Comparison of ENCODE assay signal across 19 cellular contexts in the genomic region with DNA sequence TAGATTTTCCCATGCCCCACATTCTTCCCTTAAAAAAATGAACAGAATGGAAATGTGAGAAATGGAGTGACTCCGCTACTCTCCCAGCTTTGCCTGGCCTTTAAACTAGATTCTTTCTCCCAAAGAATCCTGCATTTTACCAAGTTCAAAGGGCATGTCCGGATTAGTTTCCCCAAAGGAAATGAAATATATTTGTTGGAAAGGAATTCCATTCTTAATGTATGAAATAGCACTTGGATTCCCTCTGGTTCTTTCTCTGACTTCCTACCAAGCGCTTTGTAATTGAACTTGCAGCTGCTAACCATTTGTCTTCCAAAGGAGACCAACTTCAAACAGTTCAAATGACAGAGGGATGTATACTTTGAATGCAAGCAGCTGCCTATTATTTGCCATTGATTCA. TPM values are rescaled to one million over a fixed set of nuclear protein-coding genes. Genes with fewer than 3 reads are reported as not detected.
A peak's percentile ranks its signal among the peaks of the same experiment; 100 is the strongest.
DNase-seq lines count a peak whose midpoint lies in the region; ATAC-seq, FAIRE-seq and TF ChIP-seq lines count a peak whose summit lies in the region.
"Had no signal": no experiment of that assay in that cellular context is flagged by ENCODE, and none has a peak within 500 bp of the region (broad histone marks: within the 10 kb centered on the region; RNA-seq: fewer than 3 reads in every experiment).

No MANE protein-coding gene starts in this region.

- no peak overlapping the region for H4K5ac ChIP-seq in IMR-90 (ENCODE audit: low read depth, low read length)

- H3K9ac ChIP-seq in IMR-90 (ENCODE audit: low read depth, low read length) (no peak overlapping the region), GM12878 (ENCODE audit: control insufficient read depth, insufficient read depth, low read length) (no peak overlapping the region)
- H3K9ac ChIP-seq: parathyroid adenoma had no signal

- no peak overlapping the region for H3K14ac ChIP-seq in IMR-90 (replicated peaks; ENCODE audit: low read depth, low read length)

- dilution Hi-C loops in IMR-90 (cut with HindIII; ENCODE audit: low sequenced_read_pairs, unreplicated experiment), result loop anchor here (25.0 kb wide), 1 partner anchor 93 kb away; no protein-coding TSS in a partner anchor

- no CpG with 5 or more reads among the region's 3 CpGs for WGBS in IMR-90 (ENCODE audit: extremely low coverage in 2 of 2, insufficient read length in 1 of 2), 2 experiments
- 94% methylated on average over 3 of the region's 3 CpGs for WGBS in GM12878 (ENCODE audit: insufficient coverage, insufficient replicate concordance, low lambda C conversion rate, missing lambda C conversion rate)

- peaks cover 26% of the 10 kb centered on the region for H3K9me1 ChIP-seq in IMR-90 (ENCODE audit: insufficient read depth, low read length)

- H3K27ac ChIP-seq in ACC112 (ENCODE audit: low read depth, low read length) (no peak overlapping the region), IMR-90 (ENCODE audit: insufficient read depth, low read length) (peak overlapping the region; percentile 17; the same call in 1 of the 2 replicates), GM12878 (ENCODE audit: control insufficient read depth, insufficient read depth) (no peak overlapping the region)
- H3K27ac ChIP-seq: esophagus muscularis mucosa, parathyroid adenoma, RWPE1 had no signal

- no peak for TF ChIP-seq EP300 in GM12878 (IDR thresholded peaks at IDR 0.05; ENCODE audit: borderline replicate concordance in 1 of 2, control insufficient read depth in 1 of 2, low read depth in 2 of 2, low read length in 2 of 2)

- SMC1A ChIA-PET in GM12878 (lab: Charles Lee; ENCODE audit: uncharacterized antibody, unreplicated experiment), result interaction anchor here (1.2 to 8.2 kb wide), 8 partner anchors 8 to 484 kb away, joined by 3 to 95 read pairs (median 40); a partner anchor contains a TSS

- in situ Hi-C loops in IMR-90 (cut with MboI; ENCODE audit: low sequenced_read_pairs), result no loop called here
- in situ Hi-C loops in GM12878 (cut with MboI), result no loop called here
- in situ Hi-C loops in KBM-7 (cut with MboI; ENCODE audit: low pct_unique_long_range_greater_than_20kb, low sequenced_read_pairs), result no loop called here

- ATAC-seq in IMR-90 (ENCODE audit: low read depth) (peak; percentile 69), GM12878 (no peak)
- ATAC-seq: T-helper 17 cell had no signal

- no peak overlapping the region for H2BK5ac ChIP-seq in IMR-90 (ENCODE audit: low read depth, low read length, poor library complexity, severe bottlenecking)

- TF ChIP-seq CTCF in IMR-90 (conservative IDR thresholded peaks at IDR 0.05; ENCODE audit: low read depth, low read length) (no peak), GM12878 (IDR thresholded peaks at IDR 0.05 in 2 of 3, conservative IDR thresholded peaks at IDR 0.05 in 1 of 3; ENCODE audit: control insufficient read depth in 2 of 3, extremely low read depth in 1 of 3, insufficient read depth in 1 of 3, low read depth in 3 of 3, low read length in 3 of 3) (no peak)

- H2AK9ac ChIP-seq in IMR-90 (replicated peaks; ENCODE audit: low read depth, low read length, poor library complexity), result no peak overlapping the region

- H2AK5ac ChIP-seq in IMR-90 (ENCODE audit: low read depth, low read length), result no peak overlapping the region

- no peak overlapping the region for H3K4ac ChIP-seq in IMR-90 (ENCODE audit: low read depth, low read length)

- H3K18ac ChIP-seq in IMR-90 (ENCODE audit: low read depth, low read length), result no peak overlapping the region

- H4K91ac ChIP-seq in IMR-90 (ENCODE audit: insufficient read depth, low read depth, low read length), result no peak overlapping the region

- H4K20me1 ChIP-seq in IMR-90 (ENCODE audit: insufficient read depth, low read length) (peaks cover 92% of the 10 kb centered on the region), GM12878 (ENCODE audit: control insufficient read depth, insufficient read depth) (peaks cover 4% of the 10 kb centered on the region)

- H3K27me3 ChIP-seq in ACC112 (ENCODE audit: insufficient read depth, low read length) (no peaks in the 10 kb centered on the region), IMR-90 (ENCODE audit: control insufficient read depth, insufficient read depth, low read length) (no peaks in the 10 kb centered on the region), GM12878 (replicated peaks in 1 of 2; ENCODE audit: control insufficient read depth in 2 of 2, insufficient read depth in 2 of 2, low read length in 1 of 2) (no peaks in the 10 kb centered on the region)
- H3K27me3 ChIP-seq: adrenal gland, esophagus muscularis mucosa had no signal

- no peak overlapping the region for H2BK15ac ChIP-seq in IMR-90 (ENCODE audit: low read depth, low read length)

- H3K9me3 ChIP-seq in IMR-90 (ENCODE audit: control insufficient read depth, insufficient read depth, low read length) (no peaks in the 10 kb centered on the region), GM12878 (replicated peaks; ENCODE audit: control insufficient read depth, insufficient read depth, low read length) (no peaks in the 10 kb centered on the region)
- H3K9me3 ChIP-seq: adrenal gland, esophagus muscularis mucosa had no signal

- H2BK20ac ChIP-seq in IMR-90 (ENCODE audit: low read depth, low read length), result no peak overlapping the region

- FAIRE-seq in GM12878 (lab: Jason Lieb, UNC), result no peak
- FAIRE-seq: colon, D721Med, GM18507 had no signal

- TF ChIP-seq RAD21 in IMR-90 (IDR thresholded peaks at IDR 0.05; ENCODE audit: low read length) (no peak), GM12878 (IDR thresholded peaks at IDR 0.05; ENCODE audit: insufficient read depth, low read depth, low read length) (no peak)

- no peak overlapping the region for H3K56ac ChIP-seq in IMR-90 (ENCODE audit: extremely low read depth, insufficient read depth, low read length)

- peaks cover 39 to 92% of the 10 kb centered on the region in 2 experiments for H3K79me1 ChIP-seq in IMR-90 (ENCODE audit: low read depth in 1 of 2, low read length in 2 of 2)

- H3K36me3 ChIP-seq in ACC112 (ENCODE audit: insufficient read depth, low read length) (no peaks in the 10 kb centered on the region; the same call in 1 of the 2 replicates), IMR-90 (ENCODE audit: control insufficient read depth, insufficient read depth, low read length) (peaks cover 2% of the 10 kb centered on the region; the same call in 1 of the 2 replicates), GM12878 (ENCODE audit: control insufficient read depth in 2 of 2, insufficient read depth in 2 of 2, low read length in 1 of 2) (no peaks in the 10 kb centered on the region)
- H3K36me3 ChIP-seq: adrenal gland, esophagus muscularis mucosa had no signal

- H4K8ac ChIP-seq in IMR-90 (ENCODE audit: low read depth in 2 of 2, low read length in 2 of 2), result no peak overlapping the region

- H3K4me2 ChIP-seq in IMR-90 (ENCODE audit: low read depth, low read length) (no peak overlapping the region), GM12878 (ENCODE audit: control insufficient read depth, insufficient read depth) (peak overlapping the region; percentile 7; the same call in 1 of the 2 replicates)

- H3K79me2 ChIP-seq in ACC112 (ENCODE audit: control insufficient read depth, insufficient read depth, low read length, unreplicated experiment), result peaks cover 99% of the 10 kb centered on the region
- H3K79me2 ChIP-seq in GM12878 (ENCODE audit: control insufficient read depth, insufficient read depth, low read length), result peaks cover 99% of the 10 kb centered on the region

- DNase-seq in IMR-90 (peak; percentile 59), GM12878 (ENCODE audit: low read depth, low spot score) (no peak), lung microvascular endothelial cell (ENCODE audit: low read depth in 2 of 2) (peak; percentile 31 to 87), KBM-7 (no peak), germinal center (ENCODE audit: low spot score) (no peak)
- no peak for DNase-seq in stimulated activated naive CD4-positive, alpha-beta T cell treated with Interleukin-2 at 50 U/mL for 16 hours (lab: John Stamatoyannopoulos, UW)
- DNase-seq in activated T-cell treated with anti-CD3 and anti-CD28 coated beads, Interleukin-2, amount 50 U/mL, for 1 hour, result no peak
- DNase-seq: activated CD4-positive, alpha-beta T cell treated with anti-CD3 and anti-CD28 coated beads for 4 hours; adrenal gland; NCI-H1105 treated with DMSO at 0.1 percent for 48 hours; NCI-H526; T-helper 17 cell had no signal

- H3K4me1 ChIP-seq in ACC112 (ENCODE audit: control insufficient read depth, insufficient read depth, low read length, unreplicated experiment), result peaks cover 29% of the 10 kb centered on the region
- H3K4me1 ChIP-seq in IMR-90 (ENCODE audit: control insufficient read depth, insufficient read depth, low read length), result peaks cover 15% of the 10 kb centered on the region
- H3K4me1 ChIP-seq in GM12878 (ENCODE audit: control insufficient read depth, insufficient read depth, low read length), result peaks cover 56% of the 10 kb centered on the region
- H3K4me1 ChIP-seq: parathyroid adenoma had no signal

- no peak overlapping the region for H3K23ac ChIP-seq in IMR-90 (ENCODE audit: low read depth, low read length)

- intact Hi-C loops in IMR-90 (cut with micrococcal nuclease), result no loop called here
- intact Hi-C loops in GM12878 (cut with micrococcal nuclease; ENCODE audit: unreplicated experiment), result loop anchor here (2.0 kb wide), 1 partner anchor 15 kb away; no protein-coding TSS in a partner anchor

- CTCF ChIA-PET in IMR-90 (lab: Yijun Ruan, JAX), result no interaction called here
- CTCF ChIA-PET in GM12878 (lab: Yijun Ruan, JAX), result interaction anchor here (0.8 to 6.0 kb wide), 8 partner anchors 8 to 92 kb away, joined by 3 to 69 read pairs (median 8); a partner anchor contains a TSS

- RAD21 ChIA-PET in GM12878 (lab: Charles Lee; ENCODE audit: unreplicated experiment), result interaction anchor here (1.1 to 7.6 kb wide), 3 partner anchors 16 to 27 kb away, joined by 4 to 119 read pairs (median 38); a partner anchor contains a TSS

- BruUV-seq in IMR-90 (replicated peaks; lab: Mats Ljungman, UMichigan), result no TSS peak
- BruUV-seq in GM12878 (replicated peaks; lab: Mats Ljungman, UMichigan), result no TSS peak

- H2AFZ ChIP-seq in ACC112 (ENCODE audit: low read length, unreplicated experiment), result no peak overlapping the region
- no peak overlapping the region for H2AFZ ChIP-seq in IMR-90 (replicated peaks; ENCODE audit: low read length, poor library complexity)
- no peak overlapping the region for H2AFZ ChIP-seq in GM12878 (ENCODE audit: control insufficient read depth, low read depth, low read length)
- H2AFZ ChIP-seq: parathyroid adenoma had no signal

- H3K4me3 ChIP-seq in ACC112 (ENCODE audit: low read depth, low read length) (0 out of 2 replicates have a peak overlapping the region, but pooled peaks have one; percentile 16), IMR-90 (ENCODE audit: insufficient read depth, low read depth, low read length) (no peak overlapping the region), GM12878 (no peak overlapping the region)
- H3K4me3 ChIP-seq: adrenal gland, esophagus muscularis mucosa had no signal

- POLR2A ChIA-PET in IMR-90 (lab: Charles Lee; ENCODE audit: unreplicated experiment), result no interaction called here
- POLR2A ChIA-PET in GM12878 (lab: Charles Lee), result interaction anchor here (1.4 to 7.6 kb wide), 8 partner anchors 10 to 111 kb away, joined by 3 to 120 read pairs (median 10); a partner anchor contains a TSS

- H2BK120ac ChIP-seq in IMR-90 (ENCODE audit: low read depth, low read length), result no peak overlapping the region

- TF ChIP-seq POLR2A in IMR-90 (IDR thresholded peaks at IDR 0.05; ENCODE audit: low read depth, low read length) (no peak), GM12878 (IDR thresholded peaks at IDR 0.05; ENCODE audit: low read depth, low read length) (no peak)

RNA-seq across cellular contexts. Expression of a gene that starts 18.9 kb away (rescaled TPM):
- total RNA-seq in IMR-90 (2012; rRNA removed) (37.8 and 58.9 TPM in 2 replicates), GM12878 (2014; rRNA removed) (50.0 and 55.5 TPM in 2 replicates), GM12878 (2014; rRNA removed; fragmentation: Illumina TruSeq; extraction: Trizol) (28.1 and 30.1 TPM in 2 replicates), GM12878 (2021) (66.1 and 68.9 TPM in 2 replicates), lung microvascular endothelial cell (25.1 and 33.5 TPM in 2 replicates)
- polyA plus RNA-seq in IMR-90 (2012; rRNA removed) (33.3 and 34.7 TPM in 2 replicates), GM12878 (2011; rRNA removed) (101 and 112 TPM in 2 replicates), GM12878 (2014; fragmentation: Illumina TruSeq; extraction: Trizol) (41.6 and 47.2 TPM in 2 replicates), GM12878 (2014; fragmentation: Nextera tagmentation; extraction: Ambion mirVana) (10 to 100 TPM; 11.2 to 17.7 TPM), GM12878 (2014; rRNA removed) (62.1 and 63.2 TPM in 2 replicates), GM12878 (2016; fragmentation: Nextera tagmentation; extraction: Ambion mirVana) (10 to 100 TPM; 72.8 to 79.4 TPM)
- 18.9 and 28.3 TPM in 2 replicates for polyA plus RNA-seq in IMR-90 (2012; cell fraction: cytosol; rRNA removed)
- 9.2 and 28.3 TPM in 2 replicates for polyA plus RNA-seq in IMR-90 (2012; cell fraction: nucleus; rRNA removed; ENCODE audit: low replicate concordance)
- total RNA-seq in GM12878 (2013; cell fraction: nucleolus; rRNA removed), result 57.1 and 60.7 TPM in 2 replicates
- 43.7 TPM for polyA plus RNA-seq in GM12878 (2011; ENCODE audit: low read depth)
- 60.8 and 86.0 TPM in 2 replicates for polyA plus RNA-seq in GM12878 (2011; cell fraction: cytosol; rRNA removed)
- 40.4 and 44.1 TPM in 2 replicates for polyA plus RNA-seq in GM12878 (2011; cell fraction: nucleus; rRNA removed)
- 54.2 and 71.2 TPM in 2 replicates for polyA plus RNA-seq in GM12878 (2012)
- polyA minus RNA-seq in GM12878 (2011; rRNA and poly(A)+ RNA removed), result 37.0 and 45.6 TPM in 2 replicates
- 15.0 and 16.3 TPM in 2 replicates for polyA minus RNA-seq in GM12878 (2011; cell fraction: cytosol; rRNA and poly(A)+ RNA removed)
- 17.0 and 21.6 TPM in 2 replicates for polyA minus RNA-seq in GM12878 (2011; cell fraction: nucleus; rRNA and poly(A)+ RNA removed)

RNA-seq across cellular contexts. Expression of a gene that starts 49.1 kb away (rescaled TPM):
- total RNA-seq in IMR-90 (2012; rRNA removed) (7.3 and 15.0 TPM in 2 replicates), GM12878 (2014; rRNA removed) (26.7 and 29.3 TPM in 2 replicates), GM12878 (2014; rRNA removed; fragmentation: Illumina TruSeq; extraction: Trizol) (37.7 and 41.1 TPM in 2 replicates), GM12878 (2021) (26.2 and 30.3 TPM in 2 replicates), lung microvascular endothelial cell (4.8 and 5.0 TPM in 2 replicates)
- polyA plus RNA-seq in IMR-90 (2012; rRNA removed) (6.3 and 6.9 TPM in 2 replicates), GM12878 (2011; rRNA removed) (21.1 and 32.4 TPM in 2 replicates), GM12878 (2014; fragmentation: Illumina TruSeq; extraction: Trizol) (53.1 and 71.8 TPM in 2 replicates), GM12878 (2014; fragmentation: Nextera tagmentation; extraction: Ambion mirVana) (10 to 100 TPM; 52.8 to 59.2 TPM), GM12878 (2014; rRNA removed) (23.3 and 28.5 TPM in 2 replicates), GM12878 (2016; fragmentation: Nextera tagmentation; extraction: Ambion mirVana) (10 to 100 TPM; 62.8 to 69.2 TPM)
- polyA plus RNA-seq in IMR-90 (2012; cell fraction: cytosol; rRNA removed), result 0.89 and 1.9 TPM in 2 replicates
- 0.44 and 2.3 TPM in 2 replicates for polyA plus RNA-seq in IMR-90 (2012; cell fraction: nucleus; rRNA removed; ENCODE audit: low replicate concordance)
- 45.4 TPM in 2 replicates for total RNA-seq in GM12878 (2013; cell fraction: nucleolus; rRNA removed)
- 11.7 TPM for polyA plus RNA-seq in GM12878 (2011; ENCODE audit: low read depth)
- 8.6 and 10.2 TPM in 2 replicates for polyA plus RNA-seq in GM12878 (2011; cell fraction: cytosol; rRNA removed)
- 9.0 and 12.8 TPM in 2 replicates for polyA plus RNA-seq in GM12878 (2011; cell fraction: nucleus; rRNA removed)
- polyA plus RNA-seq in GM12878 (2012), result 16.4 and 18.7 TPM in 2 replicates
- 9.5 and 16.7 TPM in 2 replicates for polyA minus RNA-seq in GM12878 (2011; rRNA and poly(A)+ RNA removed)
- polyA minus RNA-seq in GM12878 (2011; cell fraction: cytosol; rRNA and poly(A)+ RNA removed), result 4.9 and 12.9 TPM in 2 replicates
- 6.0 and 12.4 TPM in 2 replicates for polyA minus RNA-seq in GM12878 (2011; cell fraction: nucleus; rRNA and poly(A)+ RNA removed)

Comparison
In these comparisons a context has a peak if more than half of its experiments do, and no peak if none do; other contexts are left out.
1. DNase-seq: peak in IMR-90 (single experiment) and lung microvascular endothelial cell (2 of 2); none in GM12878 (single experiment), stimulated activated naive CD4-positive, alpha-beta T cell treated with Interleukin-2 at 50 U/mL for 16 hours (single experiment), activated T-cell treated with anti-CD3 and anti-CD28 coated beads, Interleukin-2, amount 50 U/mL, for 1 hour (single experiment), KBM-7 (single experiment) and germinal center (single experiment).